Comparison of ENCODE assay signal across 24 cellular contexts in the genomic region with DNA sequence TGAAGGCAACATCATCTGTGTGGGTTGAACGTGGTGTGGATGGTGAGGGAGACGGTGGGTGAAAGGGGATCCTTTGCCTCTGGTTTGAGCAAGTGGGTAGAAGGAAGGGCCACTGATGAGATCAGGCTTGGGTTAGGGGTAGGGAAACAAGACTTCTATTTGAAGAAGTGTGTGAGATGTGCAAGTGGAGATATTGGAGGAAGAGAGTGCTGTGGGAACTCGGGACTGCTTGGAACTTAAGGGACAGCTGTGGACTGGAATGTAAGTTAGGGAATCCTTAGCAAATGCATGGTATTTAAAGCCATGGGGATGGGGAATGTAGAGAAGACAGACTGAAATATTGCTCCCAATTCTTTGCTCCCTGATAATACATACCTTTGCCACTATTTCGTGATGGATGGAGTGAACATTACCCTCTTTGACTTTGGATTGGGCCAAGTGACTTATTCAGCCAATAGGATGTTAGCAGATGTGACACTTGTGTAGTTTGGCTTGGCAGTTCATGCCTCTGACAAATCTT. TPM values are rescaled to one million over a fixed set of nuclear protein-coding genes. Genes with fewer than 3 reads are reported as not detected.
"Had no signal": no experiment of that assay in that cellular context is flagged by ENCODE, and none has a peak within 500 bp of the region (broad histone marks: within the 10 kb centered on the region; RNA-seq: fewer than 3 reads in every experiment).

No MANE protein-coding gene starts in this region.

- H3K27ac ChIP-seq: KMS-11, SK-N-MC had no signal

- H3K27ac Mint-ChIP-seq: activated CD8-positive, alpha-beta T cell treated with anti-CD3 and anti-CD28 coated beads, Interleukin-2, amount 10 ng/mL, durations not matched to agents 7 days and 5 days; activated naive CD4-positive, alpha-beta T cell treated with anti-CD3 and anti-CD28 coated beads, Interleukin-2, amount 50 U/mL, for 72 hours; activated naive CD8-positive, alpha-beta T cell treated with anti-CD3 and anti-CD28 coated beads, Interleukin-2, amount 50 U/mL, for 24 hours had no signal

- H3K4me3 ChIP-seq: SK-N-MC had no signal

- H3K9ac ChIP-seq: KMS-11 had no signal

- H3K4me2 ChIP-seq: KMS-11 had no signal

- H3K4me1 Mint-ChIP-seq: activated naive CD8-positive, alpha-beta T cell treated with anti-CD3 and anti-CD28 coated beads, Interleukin-2, amount 50 U/mL, for 24 hours had no signal

- DNase-seq: activated CD4-positive, alpha-beta T cell treated with anti-CD3 and anti-CD28 coated beads for 48 hours; activated CD4-positive, alpha-beta T cell treated with anti-CD3 and anti-CD28 coated beads, Interleukin-2, amount 50 U/mL, for 4 hours; activated CD8-positive, alpha-beta T cell treated with anti-CD3 and anti-CD28 coated beads, Interleukin-2, amount 10 ng/mL, durations not matched to agents 7 days and 5 days; activated effector memory CD4-positive, alpha-beta T cell treated with anti-CD3 and anti-CD28 coated beads, Interleukin-2, amount 50 U/mL, for 16 hours; activated naive CD4-positive, alpha-beta T cell treated with Interleukin-2 at 50 U/mL for 16 hours; activated naive CD8-positive, alpha-beta T cell treated with anti-CD3 and anti-CD28 coated beads, Interleukin-2, amount 50 U/mL, for 24 hours; activated T-cell treated with anti-CD3 and anti-CD28 coated beads, Interleukin-2, amount 50 U/mL, for 4 hours; amygdala; cerebellar nuclear complex; NCI-H1092; NCI-H1417; NCI-H1930; NCI-H2107; NCI-H345; NCI-H510A; NCI-H526 treated with DMSO at 0.1 percent for 48 hours; NCI-H82; OCI-M1; RPMI8226; T-helper 1 cell had no signal

- H3K4me3 Mint-ChIP-seq: activated CD8-positive, alpha-beta T cell treated with anti-CD3 and anti-CD28 coated beads, Interleukin-2, amount 10 ng/mL, durations not matched to agents 7 days and 5 days; activated naive CD8-positive, alpha-beta T cell treated with anti-CD3 and anti-CD28 coated beads, Interleukin-2, amount 50 U/mL, for 24 hours; activated T-cell treated with anti-CD3 and anti-CD28 coated beads, Interleukin-2, amount 50 U/mL, for 4 hours had no signal

RNA-seq across cellular contexts. Expression of gene AMOTL2, which starts 30.2 kb away (rescaled TPM):
- total RNA-seq: activated CD8-positive, alpha-beta T cell treated with anti-CD3 and anti-CD28 coated beads, Interleukin-2, amount 10 ng/mL, durations not matched to agents 7 days and 5 days; T-helper 2 cell treated with Interferon-gamma antibody and Interleukin-4, amounts not matched to agents 100 ng/mL and 5 ng/mL, for 36 hours had no signal
